In genomic region chr21:31546402-31547155, GRCh38 we compare ENCODE assay signal across 17 cellular contexts.
DNase-seq lines count a peak whose midpoint lies in the region; ATAC-seq, FAIRE-seq and TF ChIP-seq lines count a peak whose summit lies in the region.
"Had no signal": no experiment of that assay in that cellular context is flagged by ENCODE, and none has a peak within 500 bp of the region (broad histone marks: within the 10 kb centered on the region; RNA-seq: fewer than 3 reads in every experiment).

No MANE protein-coding gene starts in this region.

- H3K27me3 ChIP-seq in HUES6 (ENCODE audit: control insufficient read depth, insufficient read depth, low read length) (no peaks in the 10 kb centered on the region), astrocyte (ENCODE audit: insufficient read depth, low read length) (peaks cover 5% of the 10 kb centered on the region)
- H3K27me3 ChIP-seq: SJSA1 had no signal

- intact Hi-C loops in natural killer cell (cut with micrococcal nuclease) = no loop called here

- no peaks in the 10 kb centered on the region for H3K27me3 Mint-ChIP-seq in astrocyte (ENCODE audit: low read depth, unreplicated experiment)
- H3K27me3 Mint-ChIP-seq in natural killer cell (ENCODE audit: low read depth in 2 of 2) = no peaks in the 10 kb centered on the region

- no peaks in the 10 kb centered on the region for H3K9me3 Mint-ChIP-seq in astrocyte (ENCODE audit: unreplicated experiment)
- H3K9me3 Mint-ChIP-seq in natural killer cell = no peaks in the 10 kb centered on the region
- H3K9me3 Mint-ChIP-seq: CD4-positive, CD25-positive, alpha-beta regulatory T cell; IgD-negative memory B cell had no signal

- H3K4me3 Mint-ChIP-seq in astrocyte (ENCODE audit: unreplicated experiment) = no peak overlapping the region
- H3K4me3 Mint-ChIP-seq in natural killer cell = no peak overlapping the region
- H3K4me3 Mint-ChIP-seq: B cell; CD4-positive, CD25-positive, alpha-beta regulatory T cell; IgD-negative memory B cell had no signal

- H3K27ac ChIP-seq in HUES6 (ENCODE audit: low read depth, low read length) (no peak overlapping the region), astrocyte (ENCODE audit: low read depth, low read length) (no peak overlapping the region)
- H3K27ac ChIP-seq: GM23248, SJSA1 had no signal

- ATAC-seq in omental fat pad (ENCODE audit: low FRiP score) = peak; percentile 64
- ATAC-seq in natural killer cell = no peak

- peaks cover 26% of the 10 kb centered on the region for H3K4me1 ChIP-seq in HUES6 (ENCODE audit: control insufficient read depth, insufficient read depth, low read length)
- peaks cover 2% of the 10 kb centered on the region for H3K4me1 ChIP-seq in astrocyte (ENCODE audit: insufficient read depth, low read length)

- FAIRE-seq in astrocyte (lab: Jason Lieb, UNC) = no peak

- no peaks in the 10 kb centered on the region for H3K4me1 Mint-ChIP-seq in astrocyte (ENCODE audit: low read depth, unreplicated experiment)
- no peaks in the 10 kb centered on the region for H3K4me1 Mint-ChIP-seq in natural killer cell
- H3K4me1 Mint-ChIP-seq: B cell, IgD-negative memory B cell had no signal

- H3K79me2 ChIP-seq in astrocyte (ENCODE audit: insufficient read depth, low read length) = peaks cover 7% of the 10 kb centered on the region

- H3K36me3 ChIP-seq in HUES6 (ENCODE audit: control insufficient read depth, insufficient read depth, low read length) = no peaks in the 10 kb centered on the region
- H3K36me3 ChIP-seq in astrocyte (ENCODE audit: insufficient read depth, low read length) = no peaks in the 10 kb centered on the region
- H3K36me3 ChIP-seq: SJSA1 had no signal

- no peaks in the 10 kb centered on the region for H4K20me1 ChIP-seq in astrocyte (ENCODE audit: insufficient read depth, low read length)

- no peak overlapping the region for H3K27ac Mint-ChIP-seq in astrocyte (ENCODE audit: unreplicated experiment)
- H3K27ac Mint-ChIP-seq in natural killer cell = no peak overlapping the region
- H3K27ac Mint-ChIP-seq: B cell; CD4-positive, CD25-positive, alpha-beta regulatory T cell; IgD-negative memory B cell had no signal

- no peak overlapping the region for H3K4me2 ChIP-seq in astrocyte (ENCODE audit: low read length)

- H3K9me3 ChIP-seq in HUES6 (ENCODE audit: control insufficient read depth, insufficient read depth, low read depth, low read length) = no peaks in the 10 kb centered on the region
- H3K9me3 ChIP-seq in astrocyte (ENCODE audit: insufficient read depth, low read depth, low read length) = no peaks in the 10 kb centered on the region
- H3K9me3 ChIP-seq: SJSA1 had no signal

- H3K36me3 Mint-ChIP-seq in astrocyte (ENCODE audit: low read depth, unreplicated experiment) = no peaks in the 10 kb centered on the region
- no peaks in the 10 kb centered on the region for H3K36me3 Mint-ChIP-seq in natural killer cell
- H3K36me3 Mint-ChIP-seq: CD4-positive, CD25-positive, alpha-beta regulatory T cell had no signal

- H3K4me3 ChIP-seq in HUES6 (ENCODE audit: low read depth, low read length) (no peak overlapping the region), astrocyte (ENCODE audit: insufficient read depth, low read depth, low read length) (no peak overlapping the region)
- H3K4me3 ChIP-seq: GM23248, SJSA1 had no signal

- peak overlapping the region; percentile 12 for H3K9ac ChIP-seq in HUES6 (ENCODE audit: low read length)
- H3K9ac ChIP-seq in astrocyte (ENCODE audit: low read length) = no peak overlapping the region
- H3K9ac ChIP-seq: GM23248 had no signal

- H2AFZ ChIP-seq in astrocyte (ENCODE audit: low read depth, low read length) = no peak overlapping the region
- H2AFZ ChIP-seq: GM23248 had no signal

- no peak for TF ChIP-seq CTCF in astrocyte (IDR thresholded peaks at IDR 0.05; ENCODE audit: insufficient read depth, low read depth, low read length)
- no peak for TF ChIP-seq CTCF in omental fat pad (IDR thresholded peaks at IDR 0.05)
- no peak for TF ChIP-seq CTCF in natural killer cell (IDR thresholded peaks at IDR 0.05)

- DNase-seq in astrocyte (ENCODE audit: low read depth) (peak; percentile 37), iris pigment epithelial cell (ENCODE audit: low read depth) (peak; percentile 26), omental fat pad (ENCODE audit: low spot score) (no peak), GM03348 (ENCODE audit: low spot score) (no peak), natural killer cell (no peak)
- no peak for DNase-seq in effector CD8-positive, alpha-beta T cell (lab: John Stamatoyannopoulos, UW)
- DNase-seq: CD4-positive, CD25-positive, alpha-beta regulatory T cell; GM23248; NCI-H1417; NCI-H187 treated with DMSO at 0.1 percent for 48 hours; NCI-H446; NCI-H69; NK-92 treated with Interleukin-12 subunit alpha and Interleukin-12 subunit beta, amount 100 ng/mL, for 24 hours had no signal

Comparison
In these comparisons a context has a peak if more than half of its experiments do, and no peak if none do; other contexts are left out.
1. DNase-seq: peak in astrocyte (single experiment) and iris pigment epithelial cell (single experiment); none in omental fat pad (single experiment), effector CD8-positive, alpha-beta T cell (single experiment), GM03348 (single experiment) and natural killer cell (single experiment).